Comparison of ENCODE assay signal across 19 cellular contexts in the genomic region with DNA sequence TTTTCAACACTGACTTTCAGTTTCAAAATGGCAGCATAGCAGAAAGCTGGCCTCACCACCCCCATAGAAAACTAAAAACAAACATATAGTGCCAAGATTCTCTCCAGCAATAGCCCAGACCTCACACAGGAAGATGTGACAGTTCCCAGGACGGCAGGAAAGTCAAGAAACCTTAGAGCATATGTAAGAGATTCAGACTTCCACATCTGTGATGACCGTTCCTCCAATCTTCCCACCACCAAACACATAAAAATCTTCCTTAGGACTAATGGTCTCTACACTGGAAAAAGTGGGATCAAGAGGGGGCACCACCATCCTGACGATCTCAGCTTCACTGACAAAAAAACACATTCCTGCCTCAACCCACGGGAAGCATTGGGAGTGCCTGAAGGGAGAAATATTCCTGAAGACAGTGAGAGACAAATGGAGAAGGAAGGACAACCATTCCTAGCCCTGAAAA.
DNase-seq lines count a peak whose midpoint lies in the region; ATAC-seq and TF ChIP-seq lines count a peak whose summit lies in the region.
"Had no signal": no experiment of that assay in that cellular context is flagged by ENCODE, and none has a peak within 500 bp of the region (broad histone marks: within the 10 kb centered on the region; RNA-seq: fewer than 3 reads in every experiment).

No MANE protein-coding gene starts in this region.

- H3K4me1 ChIP-seq in PC-3 (ENCODE audit: insufficient read depth, low read length) = no peaks in the 10 kb centered on the region
- H3K4me1 ChIP-seq in neural progenitor cell = no peaks in the 10 kb centered on the region
- H3K4me1 ChIP-seq: esophagus squamous epithelium, tibial artery had no signal

- POLR2A ChIA-PET in PC-3 (lab: Charles Lee; ENCODE audit: unreplicated experiment) = no interaction called here
- POLR2A ChIA-PET in T-cell (lab: Charles Lee) = no interaction called here

- H3K36me3 ChIP-seq in PC-3 (ENCODE audit: low read depth, low read length) (no peaks in the 10 kb centered on the region), neural progenitor cell (no peaks in the 10 kb centered on the region)
- H3K36me3 ChIP-seq: esophagus squamous epithelium, tibial artery had no signal

- H3K79me2 ChIP-seq in PC-3 (ENCODE audit: low read length) (no peaks in the 10 kb centered on the region), neural progenitor cell (ENCODE audit: low read depth) (no peaks in the 10 kb centered on the region)

- H3K27me3 ChIP-seq in PC-3 (ENCODE audit: low read length) (no peaks in the 10 kb centered on the region), neural progenitor cell (no peaks in the 10 kb centered on the region)
- H3K27me3 ChIP-seq: esophagus squamous epithelium, tibial artery had no signal

- H3K4me3 ChIP-seq in PC-3 (ENCODE audit: low read length) (0 out of 2 replicates have a peak overlapping the region, but pooled peaks have one; percentile 31), fibroblast of pulmonary artery (replicated peaks; ENCODE audit: low read depth, low read length) (peak overlapping the region; percentile 12), neural progenitor cell (no peak overlapping the region)
- H3K4me3 ChIP-seq: esophagus squamous epithelium, K562, lung, tibial artery had no signal

- H3K36me3 Mint-ChIP-seq in neural progenitor cell (no peaks in the 10 kb centered on the region), T-cell (no peaks in the 10 kb centered on the region)
- H3K36me3 Mint-ChIP-seq: activated naive CD8-positive, alpha-beta T cell treated with anti-CD3 and anti-CD28 coated beads, Interleukin-2, amount 10 ng/mL, durations not matched to agents 7 days and 5 days; CD4-positive, alpha-beta memory T cell; immature natural killer cell; naive thymus-derived CD8-positive, alpha-beta T cell had no signal

- H4K20me1 ChIP-seq in PC-3 (ENCODE audit: low read length) (no peaks in the 10 kb centered on the region), neural progenitor cell (ENCODE audit: low read depth) (no peaks in the 10 kb centered on the region)

- H3K9ac ChIP-seq in PC-3 (ENCODE audit: low read length) = no peak overlapping the region
- H3K9ac ChIP-seq in neural progenitor cell = no peak overlapping the region

- CTCF ChIA-PET in PC-3 (lab: Charles Lee) (no interaction called here), T-cell (lab: Charles Lee) (no interaction called here)

- ATAC-seq in PC-3 = peak; percentile 45
- no peak for ATAC-seq in omental fat pad (ENCODE audit: low FRiP score)
- ATAC-seq in T-cell (replicated peaks in 1 of 4) = no peak
- ATAC-seq: activated CD4-positive, CD25-positive, alpha-beta regulatory T cell treated with anti-CD3 and anti-CD28 coated beads, Interleukin-2, amount 50 U/mL, for 24 hours; K562; naive thymus-derived CD8-positive, alpha-beta T cell had no signal

- H3K4me1 Mint-ChIP-seq in neural progenitor cell = no peaks in the 10 kb centered on the region
- H3K4me1 Mint-ChIP-seq in T-cell = no peaks in the 10 kb centered on the region
- H3K4me1 Mint-ChIP-seq: activated naive CD8-positive, alpha-beta T cell treated with anti-CD3 and anti-CD28 coated beads, Interleukin-2, amount 10 ng/mL, durations not matched to agents 7 days and 5 days; CD4-positive, alpha-beta memory T cell; immature natural killer cell; naive thymus-derived CD8-positive, alpha-beta T cell had no signal

- BruUV-seq in PC-3 (replicated peaks; lab: Mats Ljungman, UMichigan) = no TSS peak

- H3K27ac ChIP-seq in PC-3 (ENCODE audit: low read length) (no peak overlapping the region), neural progenitor cell (no peak overlapping the region)
- H3K27ac ChIP-seq: esophagus squamous epithelium, tibial artery had no signal

- no peaks in the 10 kb centered on the region for H3K27me3 Mint-ChIP-seq in neural progenitor cell (ENCODE audit: insufficient read depth, low read depth)
- H3K27me3 Mint-ChIP-seq in T-cell = peaks cover 0 to 3% of the 10 kb centered on the region in 2 donors
- H3K27me3 Mint-ChIP-seq: activated naive CD8-positive, alpha-beta T cell treated with anti-CD3 and anti-CD28 coated beads, Interleukin-2, amount 10 ng/mL, durations not matched to agents 7 days and 5 days; CD4-positive, alpha-beta memory T cell; naive thymus-derived CD8-positive, alpha-beta T cell had no signal

- H3K4me2 ChIP-seq in PC-3 (ENCODE audit: low read length) (peak overlapping the region; percentile 48), neural progenitor cell (no peak overlapping the region)

- DNase-seq in DMS53 treated with DMSO at 0.1 percent for 48 hours (lab: John Stamatoyannopoulos, UW; ENCODE audit: unreplicated experiment) (peak; percentile 59), PC-3 (peak; percentile 7), fibroblast of pulmonary artery (ENCODE audit: low read depth) (peak; percentile 13), neural progenitor cell (ENCODE audit: low spot score) (peak; percentile 21), omental fat pad (ENCODE audit: low spot score) (no peak), NCI-H2081 (lab: John Stamatoyannopoulos, UW) (no peak), T-cell (no peak)
- DNase-seq in activated CD4-positive, CD25-positive, alpha-beta regulatory T cell (lab: John Stamatoyannopoulos, UW) = no peak
- DNase-seq: activated naive CD8-positive, alpha-beta T cell treated with anti-CD3 and anti-CD28 coated beads, Interleukin-2, amount 10 ng/mL, durations not matched to agents 7 days and 5 days; CD4-positive, alpha-beta memory T cell; esophagus squamous epithelium; immature natural killer cell; naive thymus-derived CD8-positive, alpha-beta T cell; NCI-H1092; stimulated activated CD4-positive, alpha-beta T cell treated with anti-CD3 and anti-CD28 coated beads, Interleukin-12 subunit alpha, Interleukin-12 subunit beta, amount 100 ng/mL, for 4 hours; tibial artery had no signal

- intact Hi-C loops in PC-3 (cut with micrococcal nuclease) = loop anchor here (1.0 kb wide), 4 partner anchors 187 to 916 kb away; no protein-coding TSS in a partner anchor

- no peaks in the 10 kb centered on the region for H3K9me3 Mint-ChIP-seq in neural progenitor cell
- peaks cover 0 to 6% (median 0%) of the 10 kb centered on the region in 3 donors for H3K9me3 Mint-ChIP-seq in T-cell
- H3K9me3 Mint-ChIP-seq: activated naive CD8-positive, alpha-beta T cell treated with anti-CD3 and anti-CD28 coated beads, Interleukin-2, amount 10 ng/mL, durations not matched to agents 7 days and 5 days had no signal

- no peaks in the 10 kb centered on the region for H3K9me2 ChIP-seq in PC-3 (replicated peaks; ENCODE audit: low read length)

- H2AFZ ChIP-seq in PC-3 (ENCODE audit: low read length) (peak overlapping the region; percentile 56), neural progenitor cell (replicated peaks) (peak overlapping the region; percentile 83)

- no peaks in the 10 kb centered on the region for H3F3A ChIP-seq in PC-3 (ENCODE audit: low read length, unreplicated experiment)
- H3F3A ChIP-seq in neural progenitor cell (ENCODE audit: low read depth) = no peaks in the 10 kb centered on the region

- H3K4me3 Mint-ChIP-seq in neural progenitor cell (no peak overlapping the region), T-cell (no peak overlapping the region)
- H3K4me3 Mint-ChIP-seq: activated naive CD8-positive, alpha-beta T cell treated with anti-CD3 and anti-CD28 coated beads, Interleukin-2, amount 10 ng/mL, durations not matched to agents 7 days and 5 days; CD4-positive, alpha-beta memory T cell; immature natural killer cell; naive thymus-derived CD8-positive, alpha-beta T cell had no signal

- H3K9me3 ChIP-seq in PC-3 (ENCODE audit: low read length) = no peaks in the 10 kb centered on the region
- H3K9me3 ChIP-seq in neural progenitor cell (ENCODE audit: low read depth) = no peaks in the 10 kb centered on the region
- H3K9me3 ChIP-seq: esophagus squamous epithelium, tibial artery had no signal

- TF ChIP-seq CTCF in PC-3 (conservative IDR thresholded peaks at IDR 0.05; ENCODE audit: low read depth, low read length) (no peak), fibroblast of pulmonary artery (IDR thresholded peaks at IDR 0.05; ENCODE audit: low read length, missing control alignments) (no peak), neural progenitor cell (IDR thresholded peaks at IDR 0.05) (no peak), omental fat pad (IDR thresholded peaks at IDR 0.05) (no peak)

- H3K27ac Mint-ChIP-seq in neural progenitor cell (no peak overlapping the region), T-cell (no peak overlapping the region)
- H3K27ac Mint-ChIP-seq: activated naive CD8-positive, alpha-beta T cell treated with anti-CD3 and anti-CD28 coated beads, Interleukin-2, amount 10 ng/mL, durations not matched to agents 7 days and 5 days; CD4-positive, alpha-beta memory T cell; immature natural killer cell; naive thymus-derived CD8-positive, alpha-beta T cell had no signal

Comparison
In these comparisons a context has a peak if more than half of its experiments do, and no peak if none do; other contexts are left out.
1. DNase-seq: peak in DMS53 treated with DMSO at 0.1 percent for 48 hours (single experiment), PC-3 (single experiment), fibroblast of pulmonary artery (single experiment) and neural progenitor cell (single experiment); none in omental fat pad (single experiment), NCI-H2081 (0 of 2), activated CD4-positive, CD25-positive, alpha-beta regulatory T cell (0 of 4) and T-cell (0 of 34).